In genomic region chr2:113216321-113216720, GRCh38 we compare ENCODE assay signal across 16 cellular contexts.
"Had no signal": no experiment of that assay in that cellular context is flagged by ENCODE, and none has a peak within 500 bp of the region (broad histone marks: within the 10 kb centered on the region; RNA-seq: fewer than 3 reads in every experiment).

No MANE protein-coding gene starts in this region.

- DNase-seq: activated B cell treated with CpG ODN at 0.5 μM for 24 hours; activated CD4-positive, alpha-beta T cell treated with anti-CD3 and anti-CD28 coated beads, Interleukin-2, amount 10 ng/mL, durations not matched to agents 7 days and 5 days; activated naive CD4-positive, alpha-beta T cell treated with anti-CD3 and anti-CD28 coated beads, Interleukin-2, amount 50 U/mL, for 16 hours; activated T-cell treated with anti-CD3 and anti-CD28 coated beads for 4 hours; adrenal gland; body of pancreas; central memory CD4-positive, alpha-beta T cell; erythroblast; hippocampal formation; retina; T-helper 2 cell; transverse colon had no signal

- H3K36me3 ChIP-seq: adrenal gland, pancreas, transverse colon had no signal

- H3K9me3 ChIP-seq: adrenal gland, body of pancreas, pancreas, transverse colon had no signal

- H3K9me3 Mint-ChIP-seq: activated B cell treated with CpG ODN at 0.5 μM for 24 hours; activated CD4-positive, alpha-beta T cell treated with anti-CD3 and anti-CD28 coated beads, Interleukin-2, amount 10 ng/mL, durations not matched to agents 7 days and 5 days; activated T-helper 17 cell treated with anti-CD3 and anti-CD28 coated beads, Interleukin-2, amount 50 U/mL, for 72 hours; natural killer cell treated with Interleukin-12 subunit alpha and Interleukin-12 subunit beta and Interleukin-15 and Interleukin-18, amount 100 ng/mL, for 72 hours had no signal

- H3K36me3 Mint-ChIP-seq: natural killer cell treated with Interleukin-12 subunit alpha and Interleukin-12 subunit beta and Interleukin-15 and Interleukin-18, amount 100 ng/mL, for 72 hours had no signal

- H3K27ac Mint-ChIP-seq: activated B cell treated with CpG ODN at 0.5 μM for 24 hours; activated CD4-positive, alpha-beta T cell treated with anti-CD3 and anti-CD28 coated beads, Interleukin-2, amount 10 ng/mL, durations not matched to agents 7 days and 5 days had no signal

- H3K4me3 Mint-ChIP-seq: activated B cell treated with CpG ODN at 0.5 μM for 24 hours; activated CD4-positive, alpha-beta T cell treated with anti-CD3 and anti-CD28 coated beads, Interleukin-2, amount 10 ng/mL, durations not matched to agents 7 days and 5 days; activated T-helper 17 cell treated with anti-CD3 and anti-CD28 coated beads, Interleukin-2, amount 50 U/mL, for 72 hours; natural killer cell treated with Interleukin-12 subunit alpha and Interleukin-12 subunit beta and Interleukin-15 and Interleukin-18, amount 100 ng/mL, for 72 hours had no signal

- H3K27me3 Mint-ChIP-seq: activated CD4-positive, alpha-beta T cell treated with anti-CD3 and anti-CD28 coated beads, Interleukin-2, amount 10 ng/mL, durations not matched to agents 7 days and 5 days; activated T-helper 17 cell treated with anti-CD3 and anti-CD28 coated beads, Interleukin-2, amount 50 U/mL, for 72 hours; natural killer cell treated with Interleukin-12 subunit alpha and Interleukin-12 subunit beta and Interleukin-15 and Interleukin-18, amount 100 ng/mL, for 72 hours had no signal

- H3K4me3 ChIP-seq: adrenal gland, body of pancreas, lung, pancreas, transverse colon had no signal

- ATAC-seq: activated T-helper 17 cell treated with anti-CD3 and anti-CD28 coated beads, Interleukin-2, amount 50 U/mL, for 72 hours; body of pancreas; natural killer cell treated with Interleukin-12 subunit alpha and Interleukin-12 subunit beta and Interleukin-15 and Interleukin-18, amount 100 ng/mL, for 72 hours; pancreas had no signal

- H3K27me3 ChIP-seq: adrenal gland, body of pancreas, pancreas, transverse colon had no signal
